20 cellular contexts compared by ENCODE assay signal in the genomic region with DNA sequence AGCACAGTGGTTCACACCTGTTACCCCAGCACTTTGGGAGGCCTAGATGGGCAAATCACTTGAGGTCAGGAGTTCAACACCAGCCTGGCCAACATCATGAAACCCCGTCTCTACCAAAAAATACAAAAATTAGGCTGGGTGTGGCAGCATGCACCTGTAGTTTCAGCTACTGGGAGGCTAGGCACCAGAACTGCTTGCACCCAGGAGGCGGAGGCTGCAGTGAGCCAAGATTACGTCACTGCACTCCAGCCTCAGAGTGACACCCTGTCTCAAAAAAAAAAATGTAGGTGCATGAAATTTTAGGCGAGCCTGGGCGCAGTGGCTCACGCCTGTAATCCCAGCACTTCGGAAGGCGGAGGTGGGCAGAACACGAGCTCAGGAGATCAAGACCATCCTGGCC. TPM values are rescaled to one million over a fixed set of nuclear protein-coding genes. Genes with fewer than 3 reads are reported as not detected.
DNase-seq lines count a peak whose midpoint lies in the region; ATAC-seq and TF ChIP-seq lines count a peak whose summit lies in the region.
"Had no signal": no experiment of that assay in that cellular context is flagged by ENCODE, and none has a peak within 500 bp of the region (broad histone marks: within the 10 kb centered on the region; RNA-seq: fewer than 3 reads in every experiment).

No MANE protein-coding gene starts in this region.

- no peak overlapping the region for H3K4me3 ChIP-seq in Loucy (ENCODE audit: low read length, poor library complexity, severe bottlenecking)

- DNase-seq in activated naive CD8-positive, alpha-beta T cell treated with anti-CD3 and anti-CD28 coated beads, Interleukin-2, amount 50 U/mL, for 24 hours = no peak
- DNase-seq in activated naive CD8-positive, alpha-beta T cell treated with anti-CD3 and anti-CD28 coated beads for 36 hours = no peak
- no peak for DNase-seq in RWPE1 (ENCODE audit: low spot score)
- DNase-seq in GDM1 (lab: John Stamatoyannopoulos, UW) = no peak
- DNase-seq in NCI-H69 (lab: John Stamatoyannopoulos, UW) = no peak
- DNase-seq: CD4-positive, alpha-beta T cell; COR-L47; DMS 273 treated with DMSO at 0.1 percent for 48 hours; DMS79 treated with DMSO at 0.1 percent for 48 hours; H7; HFFc6; NCI-H1092 treated with DMSO at 0.1 percent for 48 hours; NCI-H1436 treated with DMSO at 0.1 percent for 48 hours; NCI-H2029; NCI-H2227 treated with DMSO at 0.1 percent for 48 hours; NCI-H510A treated with DMSO at 0.1 percent for 48 hours; NCI-H774 had no signal

- H3K27me3 Mint-ChIP-seq in activated naive CD8-positive, alpha-beta T cell treated with anti-CD3 and anti-CD28 coated beads, Interleukin-2, amount 50 U/mL, for 24 hours = no peaks in the 10 kb centered on the region
- no peaks in the 10 kb centered on the region for H3K27me3 Mint-ChIP-seq in activated naive CD8-positive, alpha-beta T cell treated with anti-CD3 and anti-CD28 coated beads for 36 hours
- H3K27me3 Mint-ChIP-seq: CD4-positive, alpha-beta T cell had no signal

- H3K4me3 Mint-ChIP-seq in activated naive CD8-positive, alpha-beta T cell treated with anti-CD3 and anti-CD28 coated beads, Interleukin-2, amount 50 U/mL, for 24 hours = no peak overlapping the region
- H3K4me3 Mint-ChIP-seq in activated naive CD8-positive, alpha-beta T cell treated with anti-CD3 and anti-CD28 coated beads for 36 hours = no peak overlapping the region
- H3K4me3 Mint-ChIP-seq: CD4-positive, alpha-beta T cell; HFFc6 had no signal

- no peaks in the 10 kb centered on the region for H3K4me1 ChIP-seq in Loucy (ENCODE audit: insufficient read depth, low read length, poor library complexity, severe bottlenecking)

- no peaks in the 10 kb centered on the region for H3K9me3 ChIP-seq in Loucy (ENCODE audit: insufficient read depth, low read depth, low read length)

- H3K9ac ChIP-seq in Loucy (ENCODE audit: low read depth, low read length, poor library complexity, severe bottlenecking) = no peak overlapping the region

- POLR2A ChIA-PET in RWPE1 (lab: Yijun Ruan, JAX; ENCODE audit: low non-redundant PET) = interaction anchor here (1.0 kb wide), 1 partner anchor 9 kb away, joined by 5 read pairs; a partner anchor contains a TSS

- TF ChIP-seq CTCF in Loucy (conservative IDR thresholded peaks at IDR 0.05; ENCODE audit: low read length) (no peak), RWPE1 (conservative IDR thresholded peaks at IDR 0.05; ENCODE audit: low read depth) (no peak)

- peaks cover 31% of the 10 kb centered on the region for H3K36me3 Mint-ChIP-seq in activated naive CD8-positive, alpha-beta T cell treated with anti-CD3 and anti-CD28 coated beads, Interleukin-2, amount 50 U/mL, for 24 hours (ENCODE audit: low read depth)
- H3K36me3 Mint-ChIP-seq in activated naive CD8-positive, alpha-beta T cell treated with anti-CD3 and anti-CD28 coated beads for 36 hours = peaks cover 13% of the 10 kb centered on the region

- no peaks in the 10 kb centered on the region for H3K9me2 ChIP-seq in Loucy (replicated peaks; ENCODE audit: low read depth, low read length)

- peaks cover 20% of the 10 kb centered on the region for H3K4me1 Mint-ChIP-seq in activated naive CD8-positive, alpha-beta T cell treated with anti-CD3 and anti-CD28 coated beads, Interleukin-2, amount 50 U/mL, for 24 hours
- H3K4me1 Mint-ChIP-seq in activated naive CD8-positive, alpha-beta T cell treated with anti-CD3 and anti-CD28 coated beads for 36 hours = peaks cover 15% of the 10 kb centered on the region

- peaks cover 7% of the 10 kb centered on the region for H4K20me1 ChIP-seq in Loucy (ENCODE audit: insufficient read depth, low read length, poor library complexity, severe bottlenecking)

- CTCF ChIA-PET in RWPE1 (lab: Yijun Ruan, JAX) = no interaction called here

- no peak overlapping the region for H2AFZ ChIP-seq in Loucy (ENCODE audit: low read length)

- no peaks in the 10 kb centered on the region for H3K27me3 ChIP-seq in Loucy (ENCODE audit: insufficient read depth, low read length, poor library complexity, severe bottlenecking)

- ATAC-seq in activated naive CD8-positive, alpha-beta T cell treated with anti-CD3 and anti-CD28 coated beads, Interleukin-2, amount 50 U/mL, for 24 hours = no peak
- ATAC-seq in esophagus mucosa = peak; percentile 57
- ATAC-seq: Panc1 had no signal

- H3K27ac Mint-ChIP-seq in activated naive CD8-positive, alpha-beta T cell treated with anti-CD3 and anti-CD28 coated beads, Interleukin-2, amount 50 U/mL, for 24 hours = peak overlapping the region; percentile 22
- H3K27ac Mint-ChIP-seq in activated naive CD8-positive, alpha-beta T cell treated with anti-CD3 and anti-CD28 coated beads for 36 hours = no peak overlapping the region
- H3K27ac Mint-ChIP-seq: CD4-positive, alpha-beta T cell; HFFc6 had no signal

- H3K27ac ChIP-seq in RWPE1 = peak overlapping the region; percentile 27

- no peaks in the 10 kb centered on the region for H3F3A ChIP-seq in Loucy (ENCODE audit: low read depth)

- peak overlapping the region; percentile 16 for H3K4me2 ChIP-seq in Loucy (ENCODE audit: low read depth, low read length, poor library complexity, severe bottlenecking)

- peaks cover 87% of the 10 kb centered on the region for H3K79me2 ChIP-seq in Loucy (ENCODE audit: insufficient read depth, low read length)

- H3K36me3 ChIP-seq in Loucy (ENCODE audit: insufficient read depth, low read length) = peaks cover 45% of the 10 kb centered on the region; the same call in 1 of the 2 replicates

- H3K9me3 Mint-ChIP-seq in activated naive CD8-positive, alpha-beta T cell treated with anti-CD3 and anti-CD28 coated beads, Interleukin-2, amount 50 U/mL, for 24 hours = no peaks in the 10 kb centered on the region
- H3K9me3 Mint-ChIP-seq in activated naive CD8-positive, alpha-beta T cell treated with anti-CD3 and anti-CD28 coated beads for 36 hours = no peaks in the 10 kb centered on the region
- H3K9me3 Mint-ChIP-seq: CD4-positive, alpha-beta T cell; HFFc6 had no signal

RNA-seq across cellular contexts. Expression of a gene that starts 9.6 kb away (rescaled TPM):
- total RNA-seq in activated naive CD8-positive, alpha-beta T cell treated with anti-CD3 and anti-CD28 coated beads for 36 hours = 10 to 100 TPM; 65.6 to 66.2 TPM
- 34.8 TPM for total RNA-seq in esophagus mucosa

RNA-seq across cellular contexts. Expression of a gene that starts 25.7 kb away (rescaled TPM):
- total RNA-seq in activated naive CD8-positive, alpha-beta T cell treated with anti-CD3 and anti-CD28 coated beads for 36 hours = 100 to 1,000 TPM; 107 to 108 TPM
- total RNA-seq in esophagus mucosa = 22.3 TPM

RNA-seq across cellular contexts. Expression of a gene that starts 30.5 kb away (rescaled TPM):
- 10 to 100 TPM; 30.4 to 32.2 TPM for total RNA-seq in activated naive CD8-positive, alpha-beta T cell treated with anti-CD3 and anti-CD28 coated beads for 36 hours
- total RNA-seq in esophagus mucosa = 19.2 TPM
